In genomic region chr15:89654847-89655805, GRCh38 we compare ENCODE assay signal across 8 cellular contexts. TPM values are rescaled to one million over a fixed set of nuclear protein-coding genes. Genes with fewer than 3 reads are reported as not detected.
DNase-seq lines count a peak whose midpoint lies in the region; ATAC-seq, FAIRE-seq and TF ChIP-seq lines count a peak whose summit lies in the region.

Gene KIF7 (minus strand): TSS chr15:89655467. CDS start chr15:89652930, 2,537 bp downstream.

- H3K4me3 Mint-ChIP-seq in Calu3 (ENCODE audit: low read depth, unreplicated experiment) (peak within 1 kb of the TSS; percentile 86), activated B cell treated with CpG ODN at 0.5 μM for 24 hours (peak within 1 kb of the TSS; percentile 52), nephron (peak within 1 kb of the TSS; percentile 87 to 89 (median 88))

- H3K4me3 ChIP-seq in fibroblast of the aortic adventitia (ENCODE audit: low read depth, low read length): peak within 1 kb of the TSS; percentile 78

- FAIRE-seq in GM19239 (lab: Jason Lieb, UNC): no peak

- TF ChIP-seq CTCF in Calu3 (IDR thresholded peaks at IDR 0.05; ENCODE audit: unreplicated experiment) (no peak), activated B cell treated with CpG ODN at 0.5 μM for 24 hours (IDR thresholded peaks at IDR 0.05) (no peak), fibroblast of the aortic adventitia (IDR thresholded peaks at IDR 0.05; ENCODE audit: insufficient read depth, low read length) (no peak), nephron (IDR thresholded peaks at IDR 0.05; ENCODE audit: unreplicated experiment in 3 of 3) (no peak)

- H3K27ac Mint-ChIP-seq in Calu3 (ENCODE audit: unreplicated experiment): peak within 1 kb of the TSS; percentile 22
- H3K27ac Mint-ChIP-seq in activated B cell treated with CpG ODN at 0.5 μM for 24 hours: no peak within 1 kb of the TSS
- peak within 1 kb of the TSS; percentile 29 to 89 (median 86) for H3K27ac Mint-ChIP-seq in nephron

- H3K36me3 Mint-ChIP-seq in Calu3 (ENCODE audit: insufficient read depth, unreplicated experiment) (peaks cover 15% of the 10 kb centered on the region), activated B cell treated with CpG ODN at 0.5 μM for 24 hours (ENCODE audit: low read depth) (no peaks in the 10 kb centered on the region), nephron (ENCODE audit: low read depth) (peaks cover 7% of the 10 kb centered on the region)

- ATAC-seq in activated B cell treated with CpG ODN at 0.5 μM for 24 hours (ENCODE audit: low read depth) (peak; percentile 25), HG03439 (IDR thresholded peaks at IDR 0.05; ENCODE audit: unreplicated experiment) (no peak)

- H3K9me3 Mint-ChIP-seq in Calu3 (ENCODE audit: low read depth, unreplicated experiment): no peaks in the 10 kb centered on the region
- no peaks in the 10 kb centered on the region for H3K9me3 Mint-ChIP-seq in activated B cell treated with CpG ODN at 0.5 μM for 24 hours
- no peaks in the 10 kb centered on the region for H3K9me3 Mint-ChIP-seq in nephron

- POLR2A ChIA-PET in activated B cell treated with CpG ODN at 0.5 μM for 24 hours (lab: Charles Lee): no interaction called here

- intact Hi-C loops in Calu3 (cut with micrococcal nuclease; ENCODE audit: unreplicated experiment): no loop called here
- intact Hi-C loops in activated B cell treated with CpG ODN at 0.5 μM for 24 hours (cut with micrococcal nuclease): no loop called here

- H3K27me3 Mint-ChIP-seq in Calu3 (ENCODE audit: unreplicated experiment) (peaks cover 36% of the 10 kb centered on the region), activated B cell treated with CpG ODN at 0.5 μM for 24 hours (peaks cover 36% of the 10 kb centered on the region), nephron (ENCODE audit: low read depth) (peaks cover 4% of the 10 kb centered on the region)

- peaks cover 19% of the 10 kb centered on the region for H3K4me1 Mint-ChIP-seq in Calu3 (ENCODE audit: low read depth, unreplicated experiment)
- peaks cover 13% of the 10 kb centered on the region for H3K4me1 Mint-ChIP-seq in activated B cell treated with CpG ODN at 0.5 μM for 24 hours
- H3K4me1 Mint-ChIP-seq in nephron: peaks cover 19% of the 10 kb centered on the region

- CTCF ChIA-PET in Calu3 (lab: Charles Lee) (interaction anchor here (1.1 kb wide), 1 partner anchor 8 kb away, joined by 4 read pairs; no protein-coding TSS in a partner anchor), activated B cell treated with CpG ODN at 0.5 μM for 24 hours (lab: Charles Lee) (no interaction called here)

- peak; percentile 36 for DNase-seq in Calu3
- peak; percentile 28 for DNase-seq in HK-2 (ENCODE audit: unreplicated experiment)
- no peak for DNase-seq in activated B cell treated with CpG ODN at 0.5 μM for 24 hours
- peak; percentile 30 for DNase-seq in fibroblast of the aortic adventitia (ENCODE audit: low read depth)
- DNase-seq in activated CD4-positive, CD25-positive, alpha-beta regulatory T cell treated with anti-CD3 and anti-CD28 coated beads, Interleukin-2, amount 50 U/mL, for 72 hours: no peak
- no peak for DNase-seq in GM19239 (ENCODE audit: insufficient read length, low spot score)

- no TSS peak for BruUV-seq in Calu3 (replicated peaks; lab: Mats Ljungman, UMichigan)

RNA-seq across cellular contexts. Expression of gene KIF7, which starts in this region (rescaled TPM):
- total RNA-seq in Calu3 (2022) (1.4 and 1.7 TPM in 2 replicates), activated B cell treated with CpG ODN at 0.5 μM for 24 hours (0.22 and 0.44 TPM in 2 replicates), fibroblast of the aortic adventitia (ENCODE audit: low replicate concordance) (10.6 and 22.1 TPM in 2 replicates)

Comparison
In these comparisons a context has a peak if more than half of its experiments do, and no peak if none do; other contexts are left out.
1. Peak in ATAC-seq in activated B cell treated with CpG ODN at 0.5 μM for 24 hours; RNA of the gene not detected or under 1 TPM.
2. DNase-seq: peak in Calu3 (single experiment), HK-2 (single experiment) and fibroblast of the aortic adventitia (single experiment); none in activated B cell treated with CpG ODN at 0.5 μM for 24 hours (single experiment), activated CD4-positive, CD25-positive, alpha-beta regulatory T cell treated with anti-CD3 and anti-CD28 coated beads, Interleukin-2, amount 50 U/mL, for 72 hours (single experiment) and GM19239 (single experiment).
3. Peak in every context shown above with its lines, with median percentiles within 50 percentile points of each other: H3K4me3 Mint-ChIP-seq.